In genomic region chr9:114282926-114283325, GRCh38 we compare ENCODE assay signal across 10 cellular contexts. TPM values are rescaled to one million over a fixed set of nuclear protein-coding genes. Genes with fewer than 3 reads are reported as not detected.
DNase-seq lines count a peak whose midpoint lies in the region; ATAC-seq and TF ChIP-seq lines count a peak whose summit lies in the region.
"Had no signal": no experiment of that assay in that cellular context is flagged by ENCODE, and none has a peak within 500 bp of the region (broad histone marks: within the 10 kb centered on the region; RNA-seq: fewer than 3 reads in every experiment).

No MANE protein-coding gene starts in this region.

- H4K20me1 ChIP-seq in MM.1S (ENCODE audit: insufficient read depth, low read length) (no peaks in the 10 kb centered on the region), PC-3 (ENCODE audit: low read length) (no peaks in the 10 kb centered on the region)

- H3K9me3 ChIP-seq in MM.1S (replicated peaks; ENCODE audit: insufficient read depth, low read length) = no peaks in the 10 kb centered on the region
- no peaks in the 10 kb centered on the region for H3K9me3 ChIP-seq in PC-3 (ENCODE audit: low read length)

- no peaks in the 10 kb centered on the region for H3K27me3 ChIP-seq in MM.1S (replicated peaks; ENCODE audit: insufficient read depth, low read length)
- H3K27me3 ChIP-seq in PC-3 (ENCODE audit: low read length) = no peaks in the 10 kb centered on the region

- H3K4me2 ChIP-seq in MM.1S (ENCODE audit: low read depth, low read length) (peak overlapping the region; percentile 68), PC-3 (ENCODE audit: low read length) (no peak overlapping the region)

- peak; percentile 95 for DNase-seq in EH (ENCODE audit: low read depth)
- peak; percentile 78 for DNase-seq in MM.1S
- peak; percentile 59 for DNase-seq in astrocyte of the cerebellum (ENCODE audit: low read depth)
- no peak for DNase-seq in mesothelial cell of epicardium (ENCODE audit: low spot score in 2 of 2, unreplicated experiment in 2 of 2)
- DNase-seq in DMS153 treated with DMSO at 0.1 percent for 48 hours (lab: John Stamatoyannopoulos, UW; ENCODE audit: unreplicated experiment) = no peak
- no peak for DNase-seq in PC-3

- peak overlapping the region; percentile 64 for H3K27ac Mint-ChIP-seq in mesothelial cell of epicardium
- H3K27ac Mint-ChIP-seq: activated naive CD8-positive, alpha-beta T cell had no signal

- H3K9me3 Mint-ChIP-seq in mesothelial cell of epicardium = no peaks in the 10 kb centered on the region

- no peak overlapping the region for H3K4me3 Mint-ChIP-seq in mesothelial cell of epicardium
- H3K4me3 Mint-ChIP-seq: activated naive CD8-positive, alpha-beta T cell had no signal

- in situ Hi-C loops in astrocyte of the cerebellum (cut with HindIII; ENCODE audit: low sequenced_read_pairs) = no loop called here

- no peaks in the 10 kb centered on the region for H3K9me2 ChIP-seq in MM.1S (replicated peaks; ENCODE audit: insufficient read depth, low read length)
- no peaks in the 10 kb centered on the region for H3K9me2 ChIP-seq in PC-3 (replicated peaks; ENCODE audit: low read length)

- CTCF ChIA-PET in PC-3 (lab: Charles Lee) = no interaction called here

- no peaks in the 10 kb centered on the region for H3K79me2 ChIP-seq in MM.1S (ENCODE audit: low read length)
- no peaks in the 10 kb centered on the region for H3K79me2 ChIP-seq in PC-3 (ENCODE audit: low read length)

- H3K9ac ChIP-seq in MM.1S (ENCODE audit: low read length) = peak overlapping the region; percentile 40; the same call in 1 of the 2 replicates
- H3K9ac ChIP-seq in PC-3 (ENCODE audit: low read length) = no peak overlapping the region

- no TSS peak for BruUV-seq in PC-3 (replicated peaks; lab: Mats Ljungman, UMichigan)

- H2AFZ ChIP-seq in MM.1S (ENCODE audit: low read length) = peak overlapping the region; percentile 53
- H2AFZ ChIP-seq in PC-3 (ENCODE audit: low read length) = no peak overlapping the region

- H3K36me3 ChIP-seq in MM.1S (replicated peaks; ENCODE audit: insufficient read depth, low read length) (no peaks in the 10 kb centered on the region), PC-3 (ENCODE audit: low read depth, low read length) (no peaks in the 10 kb centered on the region)

- no peaks in the 10 kb centered on the region for H3K27me3 Mint-ChIP-seq in mesothelial cell of epicardium (ENCODE audit: low read depth)
- H3K27me3 Mint-ChIP-seq: activated naive CD8-positive, alpha-beta T cell had no signal

- H3K27ac ChIP-seq in MM.1S (ENCODE audit: low read length) (peak overlapping the region; percentile 49), PC-3 (ENCODE audit: low read length) (no peak overlapping the region)

- intact Hi-C loops in PC-3 (cut with micrococcal nuclease) = no loop called here

- H3F3A ChIP-seq in MM.1S (ENCODE audit: insufficient read depth, low read length) (no peaks in the 10 kb centered on the region), PC-3 (ENCODE audit: low read length, unreplicated experiment) (no peaks in the 10 kb centered on the region)

- POLR2A ChIA-PET in PC-3 (lab: Charles Lee; ENCODE audit: unreplicated experiment) = no interaction called here

- TF ChIP-seq CTCF in MM.1S (IDR thresholded peaks at IDR 0.05; ENCODE audit: low read length) (no peak), astrocyte of the cerebellum (IDR thresholded peaks at IDR 0.05; ENCODE audit: low read depth, low read length, missing control alignments) (no peak), mesothelial cell of epicardium (IDR thresholded peaks at IDR 0.05; ENCODE audit: unreplicated experiment) (no peak), PC-3 (conservative IDR thresholded peaks at IDR 0.05; ENCODE audit: low read depth, low read length) (no peak)

- H3K4me1 Mint-ChIP-seq in mesothelial cell of epicardium = peaks cover 26% of the 10 kb centered on the region

- ATAC-seq in GM21825 (IDR thresholded peaks at IDR 0.05; ENCODE audit: unreplicated experiment) = no peak
- ATAC-seq in GM21381 (IDR thresholded peaks at IDR 0.05; ENCODE audit: unreplicated experiment) = no peak
- ATAC-seq in PC-3 = no peak

- H3K4me1 ChIP-seq in MM.1S (ENCODE audit: low read length) (peaks cover 14% of the 10 kb centered on the region), PC-3 (ENCODE audit: insufficient read depth, low read length) (peaks cover 22% of the 10 kb centered on the region)

- peaks cover 21% of the 10 kb centered on the region for H3K36me3 Mint-ChIP-seq in mesothelial cell of epicardium

- H3K4me3 ChIP-seq in MM.1S (ENCODE audit: low read length) = peak overlapping the region; percentile 29
- no peak overlapping the region for H3K4me3 ChIP-seq in astrocyte of the cerebellum (ENCODE audit: low read depth, low read length)
- no peak overlapping the region for H3K4me3 ChIP-seq in PC-3 (ENCODE audit: low read length)
- H3K4me3 ChIP-seq: lung had no signal

RNA-seq across cellular contexts. Expression of gene ORM1, which starts 40.0 kb away (rescaled TPM):
- not detected in 3 replicates for total RNA-seq in mesothelial cell of epicardium
- total RNA-seq in PC-3 (2014; rRNA removed) = not detected in 2 replicates

RNA-seq across cellular contexts. Expression of gene ORM2, which starts 46.7 kb away (rescaled TPM):
- not detected in 3 replicates for total RNA-seq in mesothelial cell of epicardium
- not detected in 2 replicates for total RNA-seq in PC-3 (2014; rRNA removed)

Comparison
In these comparisons a context has a peak if more than half of its experiments do, and no peak if none do; other contexts are left out.
1. DNase-seq: peak in EH (single experiment), MM.1S (single experiment) and astrocyte of the cerebellum (single experiment); none in mesothelial cell of epicardium (0 of 2), DMS153 treated with DMSO at 0.1 percent for 48 hours (single experiment) and PC-3 (single experiment).